Comparison of ENCODE assay signal across 8 cellular contexts in genomic region chr17:10697092-10698081, GRCh38. TPM values are rescaled to one million over a fixed set of nuclear protein-coding genes. Genes with fewer than 3 reads are reported as not detected.
A peak's percentile ranks its signal among the peaks of the same experiment; 100 is the strongest.
DNase-seq lines count a peak whose midpoint lies in the region; ATAC-seq, FAIRE-seq and TF ChIP-seq lines count a peak whose summit lies in the region.

TSS of gene ADPRM (plus strand) at chr17:10697594. CDS start at chr17:10704927, 7,333 bp downstream.
TSS of gene SCO1 (minus strand) at chr17:10697533. CDS start at chr17:10697507, 26 bp downstream.

- peaks cover 0 to 23% of the 10 kb centered on the region in 2 donors for H3K4me1 ChIP-seq in right atrium auricular region
- H3K4me1 ChIP-seq in psoas muscle, result peaks cover 7% of the 10 kb centered on the region

- TF ChIP-seq POLR2A in GM15510 (IDR thresholded peaks at IDR 0.05; ENCODE audit: borderline replicate concordance, extremely low read depth, insufficient read length), result peak; percentile 96

- intact Hi-C loops in psoas muscle (cut with DNase I), result loop anchor here in 1 of 2 donors (10.0 kb wide), 1 partner anchor 1297 kb away; the partner anchor contains the start of gene ZNF18

- no peaks in the 10 kb centered on the region for H3K9me3 ChIP-seq in T-helper 17 cell (ENCODE audit: control insufficient read depth, low read length, poor library complexity, severe bottlenecking)
- no peaks in the 10 kb centered on the region for H3K9me3 ChIP-seq in right atrium auricular region
- no peaks in the 10 kb centered on the region for H3K9me3 ChIP-seq in psoas muscle

- ATAC-seq in HG02884 (IDR thresholded peaks at IDR 0.05; ENCODE audit: unreplicated experiment) (peak; percentile 93), T-helper 17 cell (peak; percentile 94), psoas muscle (peak; percentile 96 to 98 (median 98))

- WGBS in psoas muscle, 3 donors, result 0 to 1% (median 1%) methylated on average over 63 to 84 of the region's 84 CpGs

- peak within 1 kb of the TSS; percentile 93 to 99 for H3K4me3 ChIP-seq in right atrium auricular region
- H3K4me3 ChIP-seq in psoas muscle, result peak within 1 kb of the TSS; percentile 96

- peaks cover 42% of the 10 kb centered on the region for H3K4me1 Mint-ChIP-seq in T-helper 17 cell

- no peaks in the 10 kb centered on the region for H3K27me3 Mint-ChIP-seq in T-helper 17 cell

- H3K27ac ChIP-seq in right atrium auricular region, result peak within 1 kb of the TSS; percentile 86 to 93
- H3K27ac ChIP-seq in psoas muscle, result peak within 1 kb of the TSS; percentile 95

- TF ChIP-seq CTCF in right atrium auricular region (IDR thresholded peaks at IDR 0.05) (peak; percentile 18 to 62), psoas muscle (IDR thresholded peaks at IDR 0.05) (peak; percentile 44)

- FAIRE-seq in urothelium cell line (lab: Jason Lieb, UNC), result no peak

- no peaks in the 10 kb centered on the region for H3K36me3 Mint-ChIP-seq in T-helper 17 cell (ENCODE audit: low read depth)

- peak within 1 kb of the TSS; percentile 91 for H3K4me3 Mint-ChIP-seq in T-helper 17 cell

- H3K36me3 ChIP-seq in right atrium auricular region (peaks cover 25% of the 10 kb centered on the region), psoas muscle (ENCODE audit: insufficient read depth in 1 of 2, low read depth in 1 of 2) (peaks cover 13 to 33% of the 10 kb centered on the region in 2 donors)

- H3K27ac Mint-ChIP-seq in T-helper 17 cell, result peak within 1 kb of the TSS; percentile 94

- H3K27me3 ChIP-seq in right atrium auricular region (no peaks in the 10 kb centered on the region), psoas muscle (ENCODE audit: insufficient read depth in 3 of 3, low read length in 2 of 3) (no peaks in the 10 kb centered on the region)

- DNase-seq in NCI-H146 treated with DMSO at 0.1 percent for 48 hours (lab: John Stamatoyannopoulos, UW; ENCODE audit: unreplicated experiment), result peak; percentile 85
- DNase-seq in T-helper 17 cell, result peak; percentile 80 to 81 (median 80)
- DNase-seq in anterior cingulate cortex (lab: John Stamatoyannopoulos, UW), result peak; percentile 40 to 96 (median 90)
- DNase-seq in right atrium auricular region (ENCODE audit: low spot score), result peak; percentile 93
- DNase-seq in psoas muscle, result peak; percentile 95 to 97
- peak; percentile 88 for DNase-seq in urothelium cell line (ENCODE audit: low spot score)

RNA-seq across cellular contexts. Expression of gene ADPRM, which starts in this region (rescaled TPM):
- 10 to 100 TPM; 17.6 to 20.9 TPM for total RNA-seq in T-helper 17 cell
- 1 to 10 TPM; 2.4 to 3.8 TPM for total RNA-seq in right atrium auricular region
- 10 to 100 TPM in 2 of 4 donors, 1 to 10 TPM in 2; 8.9 to 15.8 (median 10.6) TPM for total RNA-seq in psoas muscle
- 10 to 100 TPM; 10.6 to 14.6 (median 13.7) TPM for polyA plus RNA-seq in psoas muscle

RNA-seq across cellular contexts. Expression of gene SCO1, which starts in this region (rescaled TPM):
- 10 to 100 TPM; 16.4 to 17.7 TPM for total RNA-seq in T-helper 17 cell
- 10 to 100 TPM; 14.6 to 21.6 TPM for total RNA-seq in right atrium auricular region
- 10 to 100 TPM; 25.9 to 36.1 (median 27.5) TPM for total RNA-seq in psoas muscle
- polyA plus RNA-seq in psoas muscle, result 10 to 100 TPM; 17.5 to 38.9 (median 28.6) TPM

Comparison
In these comparisons a context has a peak if more than half of its experiments do, and no peak if none do; other contexts are left out.
1. Peak in every context shown above with its lines: DNase-seq, ATAC-seq, H3K4me3 ChIP-seq and H3K27ac ChIP-seq.